In the genomic region with DNA sequence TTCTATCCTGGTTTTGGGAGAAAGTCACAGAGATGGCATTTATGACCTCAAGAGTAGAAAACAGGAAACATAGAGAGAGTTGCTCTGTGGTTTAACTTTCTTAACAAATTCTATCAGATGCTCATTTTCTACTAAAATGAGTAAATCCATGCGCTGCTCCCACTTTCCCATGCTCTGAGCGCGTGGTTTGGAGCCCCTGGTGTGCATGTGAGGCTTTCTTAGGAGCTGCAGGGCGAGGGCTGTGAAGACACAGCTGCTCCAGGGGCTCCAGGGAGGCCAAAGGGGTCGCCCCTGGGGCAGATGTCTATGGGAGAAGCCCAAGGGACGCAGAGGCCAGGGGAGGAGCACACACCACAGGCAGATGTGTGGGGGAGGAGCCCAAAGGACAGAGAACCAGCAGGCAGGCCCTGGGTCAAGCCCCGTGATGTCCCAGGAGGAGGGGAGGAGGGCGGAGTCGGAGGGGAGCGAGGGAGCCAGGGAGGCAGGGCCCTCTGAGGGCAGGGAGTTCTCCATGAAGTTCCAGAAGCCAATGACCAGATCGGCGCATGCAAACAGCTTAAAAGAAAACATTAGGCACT, we compare ENCODE assay signal across 18 cellular contexts.
DNase-seq lines count a peak whose midpoint lies in the region; ATAC-seq, FAIRE-seq and TF ChIP-seq lines count a peak whose summit lies in the region.
"Had no signal": no experiment of that assay in that cellular context is flagged by ENCODE, and none has a peak within 500 bp of the region (broad histone marks: within the 10 kb centered on the region; RNA-seq: fewer than 3 reads in every experiment).

No MANE protein-coding gene starts in this region.

- H3K14ac ChIP-seq in IMR-90 (replicated peaks; ENCODE audit: low read depth, low read length): no peak overlapping the region

- intact Hi-C loops in CD8-positive, alpha-beta T cell (cut with DNase I, micrococcal nuclease): no loop called here
- intact Hi-C loops in IMR-90 (cut with micrococcal nuclease) (no loop called here), PC-9 (cut with micrococcal nuclease; ENCODE audit: unreplicated experiment) (no loop called here)
- intact Hi-C loops in naive thymus-derived CD4-positive, alpha-beta T cell (cut with micrococcal nuclease): loop anchor here in 1 of 2 donors (5.0 kb wide), 2 partner anchors 33 to 112 kb away; no protein-coding TSS in a partner anchor

- H3F3A ChIP-seq in PC-9 (ENCODE audit: insufficient read depth, low read depth): no peaks in the 10 kb centered on the region

- CTCF ChIA-PET in CD8-positive, alpha-beta T cell (lab: Charles Lee): no interaction called here
- CTCF ChIA-PET in IMR-90 (lab: Yijun Ruan, JAX): no interaction called here
- CTCF ChIA-PET in naive thymus-derived CD4-positive, alpha-beta T cell (lab: Charles Lee): no interaction called here
- CTCF ChIA-PET in PC-9 (lab: Charles Lee): no interaction called here

- H3K27me3 ChIP-seq in CD8-positive, alpha-beta T cell (ENCODE audit: insufficient read depth, low read length): no peaks in the 10 kb centered on the region
- H3K27me3 ChIP-seq in IMR-90 (ENCODE audit: control insufficient read depth, insufficient read depth, low read length) (no peaks in the 10 kb centered on the region), PC-9 (ENCODE audit: insufficient read depth, low read depth) (no peaks in the 10 kb centered on the region)
- no peaks in the 10 kb centered on the region for H3K27me3 ChIP-seq in naive thymus-derived CD4-positive, alpha-beta T cell (ENCODE audit: control insufficient read depth in 2 of 2, insufficient read depth in 2 of 2, low read length in 2 of 2)
- H3K27me3 ChIP-seq: esophagus squamous epithelium, heart right ventricle had no signal

- H3K27ac Mint-ChIP-seq in CD8-positive, alpha-beta T cell: peak overlapping the region; percentile 67
- H3K27ac Mint-ChIP-seq in activated naive CD8-positive, alpha-beta T cell treated with anti-CD3 and anti-CD28 coated beads for 36 hours: peak overlapping the region; percentile 84
- H3K27ac Mint-ChIP-seq in naive thymus-derived CD4-positive, alpha-beta T cell: peak overlapping the region in 8 of 9 donors; percentile 49 to 81 (median 70)

- no TSS peak for BruUV-seq in IMR-90 (replicated peaks; lab: Mats Ljungman, UMichigan)
- no TSS peak for BruUV-seq in PC-9 (replicated peaks; lab: Mats Ljungman, UMichigan)

- H3K4me1 Mint-ChIP-seq in CD8-positive, alpha-beta T cell (ENCODE audit: low read depth): peaks cover 44% of the 10 kb centered on the region
- H3K4me1 Mint-ChIP-seq in activated naive CD8-positive, alpha-beta T cell treated with anti-CD3 and anti-CD28 coated beads for 36 hours: peaks cover 61% of the 10 kb centered on the region
- H3K4me1 Mint-ChIP-seq in naive thymus-derived CD4-positive, alpha-beta T cell: peaks cover 32 to 66% (median 51%) of the 10 kb centered on the region in 7 donors

- H2BK120ac ChIP-seq in IMR-90 (ENCODE audit: low read depth, low read length): no peak overlapping the region

- H3K9me3 Mint-ChIP-seq in CD8-positive, alpha-beta T cell: peaks cover 3% of the 10 kb centered on the region
- peaks cover 9% of the 10 kb centered on the region for H3K9me3 Mint-ChIP-seq in activated naive CD8-positive, alpha-beta T cell treated with anti-CD3 and anti-CD28 coated beads for 36 hours
- peaks cover 0 to 13% (median 5%) of the 10 kb centered on the region in 11 donors for H3K9me3 Mint-ChIP-seq in naive thymus-derived CD4-positive, alpha-beta T cell

- no peaks in the 10 kb centered on the region for H3K9me3 ChIP-seq in CD8-positive, alpha-beta T cell (ENCODE audit: low read length)
- H3K9me3 ChIP-seq in IMR-90 (ENCODE audit: control insufficient read depth, insufficient read depth, low read length) (no peaks in the 10 kb centered on the region), PC-9 (ENCODE audit: insufficient read depth, low read depth) (no peaks in the 10 kb centered on the region)
- H3K9me3 ChIP-seq in naive thymus-derived CD4-positive, alpha-beta T cell (ENCODE audit: control insufficient read depth in 2 of 3, low read length in 3 of 3): no peaks in the 10 kb centered on the region
- H3K9me3 ChIP-seq: esophagus squamous epithelium had no signal

- no peak overlapping the region for H3K18ac ChIP-seq in IMR-90 (ENCODE audit: low read depth, low read length)

- TF ChIP-seq POLR2A in IMR-90 (IDR thresholded peaks at IDR 0.05; ENCODE audit: low read depth, low read length): no peak

- H3K27ac ChIP-seq in CD8-positive, alpha-beta T cell (ENCODE audit: low read depth, low read length): no peak overlapping the region
- H3K27ac ChIP-seq in IMR-90 (ENCODE audit: insufficient read depth, low read length) (no peak overlapping the region), PC-9 (no peak overlapping the region)
- H3K27ac ChIP-seq in naive thymus-derived CD4-positive, alpha-beta T cell (ENCODE audit: low read depth, low read length): no peak overlapping the region
- H3K27ac ChIP-seq: C4-2B, esophagus squamous epithelium, heart right ventricle had no signal

- H2BK20ac ChIP-seq in IMR-90 (ENCODE audit: low read depth, low read length): no peak overlapping the region

- FAIRE-seq in urothelium cell line (lab: Jason Lieb, UNC): no peak
- FAIRE-seq: GM12891, TTC549 had no signal

- no peak overlapping the region for H2AFZ ChIP-seq in IMR-90 (replicated peaks; ENCODE audit: low read length, poor library complexity)
- no peak overlapping the region for H2AFZ ChIP-seq in PC-9

- peak overlapping the region; percentile 17 for H2AK9ac ChIP-seq in IMR-90 (replicated peaks; ENCODE audit: low read depth, low read length, poor library complexity)

- no peak overlapping the region for H2BK15ac ChIP-seq in IMR-90 (ENCODE audit: low read depth, low read length)

- peaks cover 3% of the 10 kb centered on the region; the same call in 1 of the 2 replicates for H3K9me1 ChIP-seq in IMR-90 (ENCODE audit: insufficient read depth, low read length)

- H3K4ac ChIP-seq in IMR-90 (ENCODE audit: low read depth, low read length): no peak overlapping the region

- no peaks in the 10 kb centered on the region for H3K79me2 ChIP-seq in PC-9 (ENCODE audit: low read depth)

- H2BK5ac ChIP-seq in IMR-90 (ENCODE audit: low read depth, low read length, poor library complexity, severe bottlenecking): no peak overlapping the region

- H3K9me2 ChIP-seq in PC-9 (ENCODE audit: insufficient read depth): no peaks in the 10 kb centered on the region

- no peak for TF ChIP-seq CTCF in CD8-positive, alpha-beta T cell (IDR thresholded peaks at IDR 0.05)
- TF ChIP-seq CTCF in IMR-90 (conservative IDR thresholded peaks at IDR 0.05; ENCODE audit: low read depth, low read length) (no peak), PC-9 (conservative IDR thresholded peaks at IDR 0.05) (no peak), omental fat pad (IDR thresholded peaks at IDR 0.05) (no peak)

- no peak overlapping the region for H3K23ac ChIP-seq in IMR-90 (ENCODE audit: low read depth, low read length)

- no peak overlapping the region for H2AK5ac ChIP-seq in IMR-90 (ENCODE audit: low read depth, low read length)

- in situ Hi-C loops in IMR-90 (cut with MboI; ENCODE audit: low sequenced_read_pairs): no loop called here

- no peak for DNase-seq in CD8-positive, alpha-beta T cell
- DNase-seq in IMR-90 (no peak), urothelium cell line (ENCODE audit: low spot score) (no peak), PC-9 (no peak), omental fat pad (ENCODE audit: low spot score) (no peak), COLO668 (lab: John Stamatoyannopoulos, UW; ENCODE audit: unreplicated experiment) (no peak)
- no peak for DNase-seq in activated naive CD8-positive, alpha-beta T cell treated with anti-CD3 and anti-CD28 coated beads for 36 hours
- no peak for DNase-seq in naive thymus-derived CD4-positive, alpha-beta T cell
- DNase-seq: cortex of kidney; esophagus squamous epithelium; heart right ventricle; left cardiac atrium; NCI-H2029 treated with DMSO at 0.1 percent for 48 hours; NK-92 treated with Interleukin-12 subunit alpha and Interleukin-12 subunit beta, amount 100 ng/mL, for 24 hours had no signal

- H3K4me3 ChIP-seq in CD8-positive, alpha-beta T cell (ENCODE audit: low read depth, low read length): no peak overlapping the region
- H3K4me3 ChIP-seq in IMR-90 (ENCODE audit: insufficient read depth, low read depth, low read length) (no peak overlapping the region), PC-9 (no peak overlapping the region)
- H3K4me3 ChIP-seq in naive thymus-derived CD4-positive, alpha-beta T cell (ENCODE audit: low read length): no peak overlapping the region
- H3K4me3 ChIP-seq: esophagus squamous epithelium, heart right ventricle had no signal

- no peak overlapping the region for H4K5ac ChIP-seq in IMR-90 (ENCODE audit: low read depth, low read length)

- H3K79me1 ChIP-seq in IMR-90 (ENCODE audit: low read depth in 1 of 2, low read length in 2 of 2): peaks cover 0 to 12% of the 10 kb centered on the region in 2 experiments; a peak in 1 of 4 replicates

- H3K36me3 Mint-ChIP-seq in CD8-positive, alpha-beta T cell: peaks cover 27% of the 10 kb centered on the region
- peaks cover 52% of the 10 kb centered on the region for H3K36me3 Mint-ChIP-seq in activated naive CD8-positive, alpha-beta T cell treated with anti-CD3 and anti-CD28 coated beads for 36 hours
- peaks cover 19 to 38% (median 26%) of the 10 kb centered on the region in 5 donors for H3K36me3 Mint-ChIP-seq in naive thymus-derived CD4-positive, alpha-beta T cell

- H3K4me3 Mint-ChIP-seq in CD8-positive, alpha-beta T cell: no peak overlapping the region
- no peak overlapping the region for H3K4me3 Mint-ChIP-seq in activated naive CD8-positive, alpha-beta T cell treated with anti-CD3 and anti-CD28 coated beads for 36 hours
- peak overlapping the region in 7 of 10 donors; percentile 9 to 63 (median 43) for H3K4me3 Mint-ChIP-seq in naive thymus-derived CD4-positive, alpha-beta T cell

- 91% methylated on average over 9 of the region's 12 CpGs; no CpG with 5 or more reads in 1 of the 2 experiments for WGBS in IMR-90 (ENCODE audit: extremely low coverage in 2 of 2, insufficient read length in 1 of 2), 2 experiments

- POLR2A ChIA-PET in CD8-positive, alpha-beta T cell (lab: Charles Lee): no interaction called here
- POLR2A ChIA-PET in IMR-90 (lab: Charles Lee; ENCODE audit: unreplicated experiment) (no interaction called here), PC-9 (lab: Charles Lee; ENCODE audit: unreplicated experiment) (no interaction called here)
- POLR2A ChIA-PET in naive thymus-derived CD4-positive, alpha-beta T cell (lab: Charles Lee): interaction anchor here (0.8 kb wide), 1 partner anchor 221 kb away, joined by 3 read pairs; no protein-coding TSS in a partner anchor

- H3K27me3 Mint-ChIP-seq in CD8-positive, alpha-beta T cell (ENCODE audit: low read depth): no peaks in the 10 kb centered on the region
- no peaks in the 10 kb centered on the region for H3K27me3 Mint-ChIP-seq in activated naive CD8-positive, alpha-beta T cell treated with anti-CD3 and anti-CD28 coated beads for 36 hours
- H3K27me3 Mint-ChIP-seq in naive thymus-derived CD4-positive, alpha-beta T cell: no peaks in the 10 kb centered on the region

- H3K36me3 ChIP-seq in CD8-positive, alpha-beta T cell (ENCODE audit: insufficient read depth, low read length): no peaks in the 10 kb centered on the region
- peaks cover 13% of the 10 kb centered on the region for H3K36me3 ChIP-seq in IMR-90 (ENCODE audit: control insufficient read depth, insufficient read depth, low read length)
- H3K36me3 ChIP-seq in naive thymus-derived CD4-positive, alpha-beta T cell (ENCODE audit: control insufficient read depth in 2 of 3, insufficient read depth in 3 of 3, low read length in 3 of 3): no peaks in the 10 kb centered on the region
- no peaks in the 10 kb centered on the region for H3K36me3 ChIP-seq in PC-9 (ENCODE audit: low read depth)

- H4K91ac ChIP-seq in IMR-90 (ENCODE audit: insufficient read depth, low read depth, low read length): no peak overlapping the region

- H4K20me1 ChIP-seq in IMR-90 (ENCODE audit: insufficient read depth, low read length) (no peaks in the 10 kb centered on the region; the same call in 1 of the 2 replicates), PC-9 (ENCODE audit: insufficient read depth) (no peaks in the 10 kb centered on the region)

- H3K56ac ChIP-seq in IMR-90 (ENCODE audit: extremely low read depth, insufficient read depth, low read length): no peak overlapping the region

- no peak overlapping the region for H4K8ac ChIP-seq in IMR-90 (ENCODE audit: low read depth in 2 of 2, low read length in 2 of 2)

- ATAC-seq in CD8-positive, alpha-beta T cell: no peak
- ATAC-seq in IMR-90 (ENCODE audit: low read depth): no peak
- ATAC-seq in naive thymus-derived CD4-positive, alpha-beta T cell: no peak
- ATAC-seq in omental fat pad (ENCODE audit: low FRiP score): no peak
- ATAC-seq: left cardiac atrium, Right ventricle myocardium inferior had no signal

- H3K9ac ChIP-seq in IMR-90 (ENCODE audit: low read depth, low read length): no peak overlapping the region

- TF ChIP-seq RAD21 in IMR-90 (IDR thresholded peaks at IDR 0.05; ENCODE audit: low read length): no peak

- dilution Hi-C loops in IMR-90 (cut with HindIII; ENCODE audit: low sequenced_read_pairs, unreplicated experiment): no loop called here

- peaks cover 28% of the 10 kb centered on the region for H3K4me1 ChIP-seq in CD8-positive, alpha-beta T cell (ENCODE audit: insufficient read depth, low read length)
- H3K4me1 ChIP-seq in IMR-90 (ENCODE audit: control insufficient read depth, insufficient read depth, low read length): no peaks in the 10 kb centered on the region; the same call in 1 of the 2 replicates
- peaks cover 16 to 22% of the 10 kb centered on the region in 2 donors for H3K4me1 ChIP-seq in naive thymus-derived CD4-positive, alpha-beta T cell (ENCODE audit: control insufficient read depth in 2 of 2, insufficient read depth in 2 of 2, low read length in 2 of 2)
- no peaks in the 10 kb centered on the region for H3K4me1 ChIP-seq in PC-9 (replicated peaks; ENCODE audit: insufficient read depth)
- H3K4me1 ChIP-seq: esophagus squamous epithelium had no signal

- H3K4me2 ChIP-seq in IMR-90 (ENCODE audit: low read depth, low read length) (no peak overlapping the region), PC-9 (no peak overlapping the region)

Comparison
In these comparisons a context has a peak if more than half of its experiments do, and no peak if none do; other contexts are left out.
1. H3K4me3 Mint-ChIP-seq: peak in naive thymus-derived CD4-positive, alpha-beta T cell (7 of 10); none in CD8-positive, alpha-beta T cell (single experiment) and activated naive CD8-positive, alpha-beta T cell treated with anti-CD3 and anti-CD28 coated beads for 36 hours (single experiment).
2. Peak in every context shown above with its lines, with median percentiles within 50 percentile points of each other: H3K27ac Mint-ChIP-seq.